Comparison of ENCODE assay signal across 14 cellular contexts in the genomic region with DNA sequence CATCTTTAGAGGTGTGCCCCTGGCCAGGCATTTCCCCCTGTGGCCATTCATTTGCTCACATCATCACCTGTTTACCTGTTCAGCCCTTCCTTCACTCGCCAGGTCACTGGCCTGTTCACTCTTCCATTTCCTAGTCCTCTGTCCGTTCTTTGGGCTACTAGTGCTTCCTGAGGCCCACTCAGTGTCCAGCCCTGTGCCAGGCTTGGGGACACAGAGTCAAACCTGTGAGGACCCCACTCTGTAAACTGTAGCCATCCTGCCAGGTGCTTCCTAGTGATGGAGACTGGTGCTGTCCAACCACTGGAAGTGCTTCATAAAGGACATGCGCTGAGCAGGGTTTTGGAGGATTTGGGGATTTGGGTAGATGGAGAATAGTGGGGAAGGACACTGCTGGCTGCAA.
"Had no signal": no experiment of that assay in that cellular context is flagged by ENCODE, and none has a peak within 500 bp of the region (broad histone marks: within the 10 kb centered on the region; RNA-seq: fewer than 3 reads in every experiment).

No MANE protein-coding gene starts in this region.

- H3K9me3 Mint-ChIP-seq: activated naive CD8-positive, alpha-beta T cell treated with anti-CD3 and anti-CD28 coated beads, Interleukin-2, amount 10 ng/mL, durations not matched to agents 7 days and 5 days; T-helper 1 cell treated with Interleukin-12 subunit alpha and Interleukin-12 subunit beta and Interleukin-4 antibody, amounts not matched to agents 30 μg/mL and 1 μg/mL, for 36 hours had no signal

- H3K4me3 Mint-ChIP-seq: activated naive CD8-positive, alpha-beta T cell treated with anti-CD3 and anti-CD28 coated beads, Interleukin-2, amount 10 ng/mL, durations not matched to agents 7 days and 5 days; T-helper 1 cell treated with Interleukin-12 subunit alpha and Interleukin-12 subunit beta and Interleukin-4 antibody, amounts not matched to agents 30 μg/mL and 1 μg/mL, for 36 hours had no signal

- H3K36me3 Mint-ChIP-seq: activated naive CD8-positive, alpha-beta T cell treated with anti-CD3 and anti-CD28 coated beads, Interleukin-2, amount 10 ng/mL, durations not matched to agents 7 days and 5 days had no signal

- DNase-seq: activated CD4-positive, alpha-beta T cell treated with anti-CD3 and anti-CD28 coated beads for 4 hours; activated naive CD4-positive, alpha-beta T cell treated with anti-CD3 and anti-CD28 coated beads, Interleukin-2, amount 50 U/mL, for 16 hours; activated naive CD8-positive, alpha-beta T cell treated with anti-CD3 and anti-CD28 coated beads, Interleukin-2, amount 10 ng/mL, durations not matched to agents 7 days and 5 days; activated T-cell treated with anti-CD3 and anti-CD28 coated beads, Interleukin-2, amount 50 U/mL, for 1 hour; anterior cingulate cortex; central memory CD4-positive, alpha-beta T cell; KG1; NCI-H1048; NCI-H1930; NCI-H510A treated with DMSO at 0.1 percent for 48 hours; Peyer's patch; SHP77 had no signal

- ATAC-seq: activated CD4-positive, CD25-positive, alpha-beta regulatory T cell treated with anti-CD3 and anti-CD28 coated beads, Interleukin-2, amount 50 U/mL, for 24 hours had no signal

- H3K27ac Mint-ChIP-seq: activated naive CD8-positive, alpha-beta T cell treated with anti-CD3 and anti-CD28 coated beads, Interleukin-2, amount 10 ng/mL, durations not matched to agents 7 days and 5 days; T-helper 1 cell treated with Interleukin-12 subunit alpha and Interleukin-12 subunit beta and Interleukin-4 antibody, amounts not matched to agents 30 μg/mL and 1 μg/mL, for 36 hours had no signal
